ENCODE assay signal across 26 cellular contexts in genomic region chr10:61039868-61040267, GRCh38.
DNase-seq lines count a peak whose midpoint lies in the region; ATAC-seq, FAIRE-seq and TF ChIP-seq lines count a peak whose summit lies in the region.
"Had no signal": no experiment of that assay in that cellular context is flagged by ENCODE, and none has a peak within 500 bp of the region (broad histone marks: within the 10 kb centered on the region; RNA-seq: fewer than 3 reads in every experiment).

No MANE protein-coding gene starts in this region.

- TF ChIP-seq EP300 in HepG2 (IDR thresholded peaks at IDR 0.05; ENCODE audit: low read depth in 2 of 2, low read length in 2 of 2) (no peak; a peak in 1 of 4 replicates), HepG2 (CRISPR knock-in tag; IDR thresholded peaks at IDR 0.05; ENCODE audit: borderline replicate concordance) (no peak)

- H2BK5ac ChIP-seq in trophoblast cell (ENCODE audit: low read depth, low read length, poor library complexity) (no peak overlapping the region), mesendoderm (ENCODE audit: low read length) (no peak overlapping the region)

- H3K79me1 ChIP-seq in trophoblast cell (ENCODE audit: low read length) (no peaks in the 10 kb centered on the region), mesendoderm (ENCODE audit: low read length) (no peaks in the 10 kb centered on the region)

- H4K12ac ChIP-seq in trophoblast cell (ENCODE audit: low read depth, low read length): no peak overlapping the region

- H3K4me1 ChIP-seq in HepG2 (ENCODE audit: insufficient read depth, low read length): peaks cover 25% of the 10 kb centered on the region
- H3K4me1 ChIP-seq in right lobe of liver: no peaks in the 10 kb centered on the region
- peaks cover 0 to 5% of the 10 kb centered on the region in 2 experiments for H3K4me1 ChIP-seq in trophoblast cell (ENCODE audit: control insufficient read depth in 1 of 2, insufficient read depth in 2 of 2, low read length in 2 of 2)
- H3K4me1 ChIP-seq in mesendoderm (ENCODE audit: control insufficient read depth, low read depth, low read length): no peaks in the 10 kb centered on the region
- H3K4me1 ChIP-seq: BE2C; BLaER1 treated with 17β-estradiol and CSF1 and Interleukin-3, amounts not matched to agents 10 nM and 100 nM had no signal

- H3K79me2 ChIP-seq in HepG2 (ENCODE audit: insufficient read depth, low read length) (no peaks in the 10 kb centered on the region), trophoblast cell (ENCODE audit: control insufficient read depth, insufficient read depth, low read length, poor library complexity) (no peaks in the 10 kb centered on the region), mesendoderm (ENCODE audit: control insufficient read depth, insufficient read depth, low read length) (no peaks in the 10 kb centered on the region)

- H3K4me2 ChIP-seq in HepG2 (ENCODE audit: low read depth, low read length) (no peak overlapping the region), trophoblast cell (ENCODE audit: low read length) (no peak overlapping the region), mesendoderm (ENCODE audit: low read length) (no peak overlapping the region)
- H3K4me2 ChIP-seq: A549; BLaER1 treated with 17β-estradiol and CSF1 and Interleukin-3, amounts not matched to agents 10 nM and 100 nM had no signal

- no peak overlapping the region for H2BK120ac ChIP-seq in trophoblast cell (ENCODE audit: insufficient read depth, low read length, poor library complexity)
- H2BK120ac ChIP-seq in mesendoderm (ENCODE audit: low read depth, low read length): no peak overlapping the region

- no peak overlapping the region for H2AK5ac ChIP-seq in trophoblast cell (ENCODE audit: low read length)
- H2AK5ac ChIP-seq in mesendoderm (ENCODE audit: low read length): no peak overlapping the region

- no peaks in the 10 kb centered on the region for H3K27me3 ChIP-seq in HepG2 (ENCODE audit: control insufficient read depth in 1 of 2, insufficient read depth in 2 of 2, low read length in 2 of 2)
- no peaks in the 10 kb centered on the region for H3K27me3 ChIP-seq in right lobe of liver
- no peaks in the 10 kb centered on the region for H3K27me3 ChIP-seq in trophoblast cell (ENCODE audit: insufficient read depth, low read length)
- no peaks in the 10 kb centered on the region for H3K27me3 ChIP-seq in mesendoderm (ENCODE audit: insufficient read depth, low read length, poor library complexity)
- H3K27me3 ChIP-seq: BE2C; BLaER1 treated with 17β-estradiol and CSF1 and Interleukin-3, amounts not matched to agents 10 nM and 100 nM had no signal

- DNase-seq in HepG2 (ENCODE audit: low spot score): peak; percentile 49
- DNase-seq in right lobe of liver: no peak
- peak; percentile 9 for DNase-seq in choroid plexus epithelial cell (ENCODE audit: low read depth)
- no peak for DNase-seq in trophoblast cell
- DNase-seq in mesendoderm: no peak
- DNase-seq in head of caudate nucleus: no peak
- DNase-seq: ACHN; AML-193; BE2C; CD4-positive, alpha-beta T cell; CD8-positive, alpha-beta memory T cell; DMS 273 treated with DMSO at 0.1 percent for 48 hours; DMS79; EL; GDM1; GOT3; HFFc6 had no signal

- H4K5ac ChIP-seq in mesendoderm (ENCODE audit: low read length): no peak overlapping the region

- H3K9ac ChIP-seq in HepG2 (ENCODE audit: insufficient read depth, low read depth, low read length) (no peak overlapping the region), trophoblast cell (ENCODE audit: low read length) (no peak overlapping the region), mesendoderm (ENCODE audit: low read length) (no peak overlapping the region)
- H3K9ac ChIP-seq: BLaER1 treated with 17β-estradiol and CSF1 and Interleukin-3, amounts not matched to agents 10 nM and 100 nM had no signal

- H3K27ac ChIP-seq in HepG2 (ENCODE audit: extremely low read length, insufficient read depth, low read length) (no peak overlapping the region), right lobe of liver (no peak overlapping the region), trophoblast cell (ENCODE audit: low read depth, low read length) (no peak overlapping the region), mesendoderm (ENCODE audit: low read depth, low read length) (no peak overlapping the region)
- H3K27ac ChIP-seq: 22Rv1; A549; BLaER1 treated with 17β-estradiol and CSF1 and Interleukin-3, amounts not matched to agents 10 nM and 100 nM had no signal

- ATAC-seq in HepG2: peak; percentile 49; the same call in 2 of the 3 replicates
- ATAC-seq in right lobe of liver: no peak
- ATAC-seq in HG02870 (IDR thresholded peaks at IDR 0.05; ENCODE audit: unreplicated experiment): no peak
- ATAC-seq: A549, GM12878 had no signal

- H2AFZ ChIP-seq in HepG2 (ENCODE audit: low read length): no peak overlapping the region
- H2AFZ ChIP-seq in trophoblast cell (ENCODE audit: insufficient read depth, low read length, poor library complexity): no peak overlapping the region

- H3K18ac ChIP-seq in trophoblast cell (ENCODE audit: low read length) (no peak overlapping the region), mesendoderm (ENCODE audit: low read length) (no peak overlapping the region)

- no TSS peak for BruUV-seq in HepG2 (replicated peaks; lab: Mats Ljungman, UMichigan)

- POLR2A ChIA-PET in HepG2 (lab: Yijun Ruan, JAX): interaction anchor here (1.1 kb wide), 1 partner anchor 23 kb away, joined by 3 read pairs; no protein-coding TSS in a partner anchor

- no peaks in the 10 kb centered on the region for H4K20me1 ChIP-seq in HepG2 (ENCODE audit: insufficient read depth, low read length)
- H4K20me1 ChIP-seq: BLaER1 treated with 17β-estradiol and CSF1 and Interleukin-3, amounts not matched to agents 10 nM and 100 nM had no signal

- no peak overlapping the region for H3K14ac ChIP-seq in trophoblast cell (ENCODE audit: low read length)

- H2BK15ac ChIP-seq in mesendoderm (replicated peaks; ENCODE audit: low read depth): no peak overlapping the region

- TF ChIP-seq POLR2A in HepG2 (IDR thresholded peaks at IDR 0.05; ENCODE audit: insufficient read depth in 1 of 2, low read depth in 2 of 2, low read length in 2 of 2) (no peak), right lobe of liver (IDR thresholded peaks at IDR 0.05) (no peak)

- no peak overlapping the region for H3K56ac ChIP-seq in mesendoderm (ENCODE audit: low read length)

- TF ChIP-seq RAD21 in HepG2 (CRISPR knock-in tag; IDR thresholded peaks at IDR 0.05): no peak

- H2BK12ac ChIP-seq in trophoblast cell (ENCODE audit: low read length): peak overlapping the region; percentile 60

- H3K36me3 ChIP-seq in HepG2 (replicated peaks in 1 of 2; ENCODE audit: control insufficient read depth in 1 of 2, insufficient read depth in 2 of 2, low read length in 2 of 2) (no peaks in the 10 kb centered on the region), right lobe of liver (no peaks in the 10 kb centered on the region), trophoblast cell (ENCODE audit: control insufficient read depth in 1 of 2, insufficient read depth in 2 of 2, low read length in 2 of 2) (no peaks in the 10 kb centered on the region), mesendoderm (ENCODE audit: control insufficient read depth, insufficient read depth, low read length) (no peaks in the 10 kb centered on the region)
- H3K36me3 ChIP-seq: BE2C; BLaER1 treated with 17β-estradiol and CSF1 and Interleukin-3, amounts not matched to agents 10 nM and 100 nM; HAP-1 had no signal

- H3K9me3 ChIP-seq in HepG2 (ENCODE audit: low read length) (no peaks in the 10 kb centered on the region), right lobe of liver (no peaks in the 10 kb centered on the region), trophoblast cell (ENCODE audit: insufficient read depth, low read depth, low read length) (peaks cover 7% of the 10 kb centered on the region)
- H3K9me3 ChIP-seq: A549, BE2C, HAP-1 had no signal

- TF ChIP-seq CTCF in HepG2 (CRISPR knock-in tag; IDR thresholded peaks at IDR 0.05) (no peak), right lobe of liver (IDR thresholded peaks at IDR 0.05) (no peak), choroid plexus epithelial cell (conservative IDR thresholded peaks at IDR 0.05; ENCODE audit: low read depth, low read length) (no peak)

- no peak overlapping the region for H4K91ac ChIP-seq in trophoblast cell (ENCODE audit: low read depth, low read length)

- intact Hi-C loops in HepG2 (cut with micrococcal nuclease; ENCODE audit: unreplicated experiment): no loop called here
- intact Hi-C loops in right lobe of liver (cut with DNase I): no loop called here
- intact Hi-C loops in head of caudate nucleus (cut with DNase I): no loop called here

- no peak for FAIRE-seq in HepG2 (lab: Jason Lieb, UNC)
- FAIRE-seq: A549, D721Med, GM12878, GM18507, H54 had no signal

- in situ Hi-C loops in HepG2 (cut with HindIII; ENCODE audit: extremely low pct_ligation_motif_present, low pct_unique_long_range_greater_than_20kb): no loop called here

- CTCF ChIA-PET in HepG2 (lab: Yijun Ruan, JAX; ENCODE audit: low intra/inter-chr PET ratio, low total read pairs): no interaction called here

- WGBS in HepG2 (ENCODE audit: low lambda C conversion rate): 100% methylated on average over 1 of the region's 1 CpG
- 100% methylated on average over 1 of the region's 1 CpG for WGBS in right lobe of liver (ENCODE audit: insufficient coverage, low coverage, low lambda C conversion rate, missing lambda C conversion rate)
- WGBS in trophoblast cell (ENCODE audit: extremely low coverage, insufficient coverage, insufficient read length): no CpG with 5 or more reads among the region's 1 CpG
- WGBS in mesendoderm (ENCODE audit: extremely low coverage, insufficient coverage, low lambda C conversion rate): no CpG with 5 or more reads among the region's 1 CpG

- H4K8ac ChIP-seq in trophoblast cell (ENCODE audit: low read depth, low read length) (no peak overlapping the region), mesendoderm (ENCODE audit: low read depth, low read length) (no peak overlapping the region)

- H3K4ac ChIP-seq in trophoblast cell (ENCODE audit: low read depth, low read length) (no peak overlapping the region), mesendoderm (ENCODE audit: low read depth, low read length) (no peak overlapping the region)

- H3K4me3 ChIP-seq in HepG2 (replicated peaks in 1 of 3; ENCODE audit: insufficient read depth in 1 of 3, low read depth in 2 of 3, low read length in 3 of 3) (no peak overlapping the region), right lobe of liver (no peak overlapping the region), choroid plexus epithelial cell (ENCODE audit: low read depth, low read length) (no peak overlapping the region), trophoblast cell (ENCODE audit: low read depth, low read length) (no peak overlapping the region), mesendoderm (ENCODE audit: low read length) (no peak overlapping the region)
- H3K4me3 ChIP-seq: A549; BLaER1 treated with 17β-estradiol and CSF1 and Interleukin-3, amounts not matched to agents 10 nM and 100 nM; GM12878; HAP-1 had no signal

- H3K23ac ChIP-seq in trophoblast cell (ENCODE audit: low read length) (no peak overlapping the region), mesendoderm (ENCODE audit: low read length) (no peak overlapping the region)

TF ChIP-seq in HepG2, 621 proteins besides CTCF, POLR2A, EP300 and RAD21 (continues in another document):
- TF ChIP-seq CEBPG (CRISPR knock-in tag; IDR thresholded peaks at IDR 0.05) (peak; percentile 58), CEBPB (IDR thresholded peaks at IDR 0.05; ENCODE audit: borderline replicate concordance, low read depth, low read length) (peak; percentile 74), BCL6 (CRISPR knock-in tag; IDR thresholded peaks at IDR 0.05) (peak; percentile 87), ZNF644 (CRISPR knock-in tag; IDR thresholded peaks at IDR 0.05; ENCODE audit: low read depth) (0 out of 2 replicates have a peak, but pooled peaks have one; percentile 26)

Comparison
In these comparisons a context has a peak if more than half of its experiments do, and no peak if none do; other contexts are left out.
1. DNase-seq: peak in HepG2 (single experiment) and choroid plexus epithelial cell (single experiment); none in right lobe of liver (0 of 3), trophoblast cell (0 of 2), mesendoderm (single experiment) and head of caudate nucleus (0 of 42).